In genomic region chr15:95663156-95663831, GRCh38 we compare ENCODE assay signal across 24 cellular contexts.
DNase-seq lines count a peak whose midpoint lies in the region; ATAC-seq and TF ChIP-seq lines count a peak whose summit lies in the region.
"Had no signal": no experiment of that assay in that cellular context is flagged by ENCODE, and none has a peak within 500 bp of the region (broad histone marks: within the 10 kb centered on the region; RNA-seq: fewer than 3 reads in every experiment).

No MANE protein-coding gene starts in this region.

- no peak for TF ChIP-seq RAD21 in IMR-90 (IDR thresholded peaks at IDR 0.05; ENCODE audit: low read length)

- peaks cover 12% of the 10 kb centered on the region for H3K4me1 ChIP-seq in IMR-90 (ENCODE audit: control insufficient read depth, insufficient read depth, low read length)
- H3K4me1 ChIP-seq: A549 had no signal

- 0 out of 2 replicates have a peak overlapping the region, but pooled peaks have one; percentile 29 for H2BK120ac ChIP-seq in IMR-90 (ENCODE audit: low read depth, low read length)

- peak overlapping the region; percentile 30; the same call in 1 of the 2 replicates for H3K14ac ChIP-seq in IMR-90 (replicated peaks; ENCODE audit: low read depth, low read length)

- no peak overlapping the region for H2BK15ac ChIP-seq in IMR-90 (ENCODE audit: low read depth, low read length)

- H2AFZ ChIP-seq in IMR-90 (replicated peaks; ENCODE audit: low read length, poor library complexity), result no peak overlapping the region

- no peak overlapping the region; the same call in 1 of the 2 replicates for H4K5ac ChIP-seq in IMR-90 (ENCODE audit: low read depth, low read length)

- H3K36me3 Mint-ChIP-seq in activated T-cell treated with anti-CD3 and anti-CD28 coated beads, Interleukin-2, amount 50 U/mL, for 24 hours (ENCODE audit: low read depth), result no peaks in the 10 kb centered on the region
- H3K36me3 Mint-ChIP-seq: activated naive CD8-positive, alpha-beta T cell treated with anti-CD3 and anti-CD28 coated beads for 36 hours; brain; CD8-positive, alpha-beta T cell; naive thymus-derived CD8-positive, alpha-beta T cell; stimulated activated naive B cell treated with anti-CD40 and anti-IgM and Interleukin-4, amounts not matched to agents 10 μg/mL and 1 μg/mL and 100 μg/mL, for 72 hours had no signal

- no peak overlapping the region for H2AK9ac ChIP-seq in IMR-90 (replicated peaks; ENCODE audit: low read depth, low read length, poor library complexity)

- H3K4me3 Mint-ChIP-seq in activated T-cell treated with anti-CD3 and anti-CD28 coated beads, Interleukin-2, amount 50 U/mL, for 24 hours, result no peak overlapping the region
- H3K4me3 Mint-ChIP-seq: activated naive CD8-positive, alpha-beta T cell treated with anti-CD3 and anti-CD28 coated beads for 36 hours; brain; CD8-positive, alpha-beta T cell; naive thymus-derived CD8-positive, alpha-beta T cell; stimulated activated naive B cell treated with anti-CD40 and anti-IgM and Interleukin-4, amounts not matched to agents 10 μg/mL and 1 μg/mL and 100 μg/mL, for 72 hours had no signal

- H3K4ac ChIP-seq in IMR-90 (ENCODE audit: low read depth, low read length), result peak overlapping the region; percentile 4; the same call in 1 of the 2 replicates

- dilution Hi-C loops in IMR-90 (cut with HindIII; ENCODE audit: low sequenced_read_pairs, unreplicated experiment), result no loop called here

- intact Hi-C loops in IMR-90 (cut with micrococcal nuclease) (loop anchor here (10.0 kb wide), 1 partner anchor 398 kb away; no protein-coding TSS in a partner anchor), head of caudate nucleus (cut with DNase I) (no loop called here)

- no peak overlapping the region for H2AK5ac ChIP-seq in IMR-90 (ENCODE audit: low read depth, low read length)

- in situ Hi-C loops in IMR-90 (cut with MboI; ENCODE audit: low sequenced_read_pairs), result no loop called here

- H3K9me1 ChIP-seq in IMR-90 (ENCODE audit: insufficient read depth, low read length), result no peaks in the 10 kb centered on the region

- no peaks in the 10 kb centered on the region for H3K27me3 ChIP-seq in IMR-90 (ENCODE audit: control insufficient read depth, insufficient read depth, low read length)

- TF ChIP-seq CTCF in IMR-90 (conservative IDR thresholded peaks at IDR 0.05; ENCODE audit: low read depth, low read length) (no peak), choroid plexus epithelial cell (conservative IDR thresholded peaks at IDR 0.05; ENCODE audit: low read depth, low read length) (no peak)

- BruUV-seq in IMR-90 (replicated peaks; lab: Mats Ljungman, UMichigan), result no TSS peak

- WGBS in IMR-90 (ENCODE audit: extremely low coverage in 2 of 2, insufficient read length in 1 of 2), 2 experiments, result 57% methylated on average over 1 of the region's 4 CpGs; no CpG with 5 or more reads in 1 of the 2 experiments

- POLR2A ChIA-PET in IMR-90 (lab: Charles Lee; ENCODE audit: unreplicated experiment), result no interaction called here

- H3K27ac Mint-ChIP-seq in activated T-cell treated with anti-CD3 and anti-CD28 coated beads, Interleukin-2, amount 50 U/mL, for 24 hours, result no peak overlapping the region
- H3K27ac Mint-ChIP-seq: activated naive CD8-positive, alpha-beta T cell treated with anti-CD3 and anti-CD28 coated beads for 36 hours; activated T-helper 2 cell treated with anti-CD3 and anti-CD28 coated beads, Interferon-gamma antibody, Interleukin-2, Interleukin-4, amounts not matched to agents 10 μg/mL and 5 μg/mL and 100 μg/mL, durations not matched to agents 14 hours and 24 hours and 36 hours; brain; CD8-positive, alpha-beta T cell; naive thymus-derived CD8-positive, alpha-beta T cell; stimulated activated naive B cell treated with anti-CD40 and anti-IgM and Interleukin-4, amounts not matched to agents 10 μg/mL and 1 μg/mL and 100 μg/mL, for 72 hours had no signal

- peak overlapping the region; percentile 16; the same call in 1 of the 2 replicates for H2BK20ac ChIP-seq in IMR-90 (ENCODE audit: low read depth, low read length)

- H4K91ac ChIP-seq in IMR-90 (ENCODE audit: insufficient read depth, low read depth, low read length), result no peak overlapping the region

- peak overlapping the region; percentile 33; the same call in 1 of the 2 replicates for H3K4me2 ChIP-seq in IMR-90 (ENCODE audit: low read depth, low read length)
- H3K4me2 ChIP-seq: A549 had no signal

- no peak overlapping the region for H3K9ac ChIP-seq in IMR-90 (ENCODE audit: low read depth, low read length)

- peak overlapping the region; percentile 77 for H2BK5ac ChIP-seq in IMR-90 (ENCODE audit: low read depth, low read length, poor library complexity, severe bottlenecking)

- H3K9me3 ChIP-seq in IMR-90 (ENCODE audit: control insufficient read depth, insufficient read depth, low read length), result no peaks in the 10 kb centered on the region
- H3K9me3 ChIP-seq: thoracic aorta had no signal

- H3K4me1 Mint-ChIP-seq in activated T-cell treated with anti-CD3 and anti-CD28 coated beads, Interleukin-2, amount 50 U/mL, for 24 hours (ENCODE audit: low read depth), result no peaks in the 10 kb centered on the region
- H3K4me1 Mint-ChIP-seq: activated naive CD8-positive, alpha-beta T cell treated with anti-CD3 and anti-CD28 coated beads for 36 hours; stimulated activated naive B cell treated with anti-CD40 and anti-IgM and Interleukin-4, amounts not matched to agents 10 μg/mL and 1 μg/mL and 100 μg/mL, for 72 hours had no signal

- peaks cover 22% of the 10 kb centered on the region for H3K27me3 Mint-ChIP-seq in activated T-cell treated with anti-CD3 and anti-CD28 coated beads, Interleukin-2, amount 50 U/mL, for 24 hours
- H3K27me3 Mint-ChIP-seq: stimulated activated naive B cell treated with anti-CD40 and anti-IgM and Interleukin-4, amounts not matched to agents 10 μg/mL and 1 μg/mL and 100 μg/mL, for 72 hours had no signal

- 0 out of 4 replicates have a peak overlapping the region, but pooled peaks of 1 of the 2 experiments have one; percentile 4 for H4K8ac ChIP-seq in IMR-90 (ENCODE audit: low read depth in 2 of 2, low read length in 2 of 2)

- ATAC-seq in IMR-90 (ENCODE audit: low read depth), result peak; percentile 92
- ATAC-seq in HG03175 (IDR thresholded peaks at IDR 0.05; ENCODE audit: unreplicated experiment), result no peak
- ATAC-seq: A549; CD8-positive, alpha-beta T cell; naive thymus-derived CD8-positive, alpha-beta T cell; stimulated activated naive B cell treated with anti-CD40 and anti-IgM and Interleukin-4, amounts not matched to agents 10 μg/mL and 1 μg/mL and 100 μg/mL, for 72 hours had no signal

- H4K20me1 ChIP-seq in IMR-90 (ENCODE audit: insufficient read depth, low read length), result no peaks in the 10 kb centered on the region

- no peaks in the 10 kb centered on the region for H3K79me1 ChIP-seq in IMR-90 (ENCODE audit: low read depth in 1 of 2, low read length in 2 of 2)

- peaks cover 2% of the 10 kb centered on the region for H3K9me3 Mint-ChIP-seq in activated T-cell treated with anti-CD3 and anti-CD28 coated beads, Interleukin-2, amount 50 U/mL, for 24 hours
- H3K9me3 Mint-ChIP-seq: activated naive CD8-positive, alpha-beta T cell treated with anti-CD3 and anti-CD28 coated beads for 36 hours; activated T-helper 2 cell treated with anti-CD3 and anti-CD28 coated beads, Interferon-gamma antibody, Interleukin-2, Interleukin-4, amounts not matched to agents 10 μg/mL and 5 μg/mL and 100 μg/mL, durations not matched to agents 14 hours and 24 hours and 36 hours; CD8-positive, alpha-beta T cell had no signal

- no peak overlapping the region for H3K4me3 ChIP-seq in IMR-90 (ENCODE audit: insufficient read depth, low read depth, low read length)
- H3K4me3 ChIP-seq in choroid plexus epithelial cell (ENCODE audit: low read depth, low read length), result no peak overlapping the region
- H3K4me3 ChIP-seq: A549, thoracic aorta had no signal

- peak; percentile 52 for DNase-seq in AG08395 (ENCODE audit: low spot score)
- DNase-seq in IMR-90, result peak; percentile 85
- DNase-seq in choroid plexus epithelial cell (ENCODE audit: low read depth), result peak; percentile 63
- peak; percentile 77 for DNase-seq in iris pigment epithelial cell (ENCODE audit: low read depth)
- DNase-seq in SKM-1 treated with dmso at 0.1 percent for 144 hours (lab: John Stamatoyannopoulos, UW; ENCODE audit: unreplicated experiment), result no peak
- no peak for DNase-seq in activated T-cell treated with anti-CD3 and anti-CD28 coated beads, Interleukin-2, amount 50 U/mL, for 24 hours
- DNase-seq in head of caudate nucleus, result no peak
- DNase-seq: activated CD4-positive, alpha-beta T cell treated with anti-CD3 and anti-CD28 coated beads for 1 hour; activated naive CD8-positive, alpha-beta T cell treated with anti-CD3 and anti-CD28 coated beads for 36 hours; CD8-positive, alpha-beta T cell; cortex of kidney; H7; mesendoderm; naive thymus-derived CD8-positive, alpha-beta T cell; NCI-H1436 treated with DMSO at 0.1 percent for 48 hours; NCI-H2171; NCI-H748 treated with DMSO at 0.1 percent for 48 hours; SHP77; stimulated activated naive B cell treated with anti-CD40 and anti-IgM and Interleukin-4, amounts not matched to agents 10 μg/mL and 1 μg/mL and 100 μg/mL, for 72 hours had no signal

- H3K27ac ChIP-seq in IMR-90 (ENCODE audit: insufficient read depth, low read length), result no peak overlapping the region; the same call in 1 of the 2 replicates
- H3K27ac ChIP-seq: A549, thoracic aorta had no signal

- no peak for TF ChIP-seq POLR2A in IMR-90 (IDR thresholded peaks at IDR 0.05; ENCODE audit: low read depth, low read length)

- H3K23ac ChIP-seq in IMR-90 (ENCODE audit: low read depth, low read length), result peak overlapping the region; percentile 4; the same call in 1 of the 2 replicates

- CTCF ChIA-PET in IMR-90 (lab: Yijun Ruan, JAX), result interaction anchor here (1.1 kb wide), 1 partner anchor 14 kb away, joined by 3 read pairs; no protein-coding TSS in a partner anchor

- no peak overlapping the region for H3K56ac ChIP-seq in IMR-90 (ENCODE audit: extremely low read depth, insufficient read depth, low read length)

- peak overlapping the region; percentile 37; the same call in 1 of the 2 replicates for H3K18ac ChIP-seq in IMR-90 (ENCODE audit: low read depth, low read length)

- no peaks in the 10 kb centered on the region for H3K36me3 ChIP-seq in IMR-90 (ENCODE audit: control insufficient read depth, insufficient read depth, low read length)
- H3K36me3 ChIP-seq: thoracic aorta had no signal

TF ChIP-seq in IMR-90, 13 proteins besides CTCF, POLR2A, EP300 and RAD21:
- TF ChIP-seq BHLHE40 (IDR thresholded peaks at IDR 0.05; ENCODE audit: low read depth, low read length), result no peak
- TF ChIP-seq MXI1 (IDR thresholded peaks at IDR 0.05; ENCODE audit: borderline replicate concordance, low read depth, low read length), result no peak
- TF ChIP-seq, protein P1, sequence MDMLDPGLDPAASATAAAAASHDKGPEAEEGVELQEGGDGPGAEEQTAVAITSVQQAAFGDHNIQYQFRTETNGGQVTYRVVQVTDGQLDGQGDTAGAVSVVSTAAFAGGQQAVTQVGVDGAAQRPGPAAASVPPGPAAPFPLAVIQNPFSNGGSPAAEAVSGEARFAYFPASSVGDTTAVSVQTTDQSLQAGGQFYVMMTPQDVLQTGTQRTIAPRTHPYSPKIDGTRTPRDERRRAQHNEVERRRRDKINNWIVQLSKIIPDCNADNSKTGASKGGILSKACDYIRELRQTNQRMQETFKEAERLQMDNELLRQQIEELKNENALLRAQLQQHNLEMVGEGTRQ (IDR thresholded peaks at IDR 0.05; ENCODE audit: low read depth, low read length), result no peak
- TF ChIP-seq CEBPB (IDR thresholded peaks at IDR 0.05; ENCODE audit: low read depth, low read length), result peak; percentile 83
- TF ChIP-seq FOS (IDR thresholded peaks at IDR 0.05; ENCODE audit: low read depth, low read length), result no peak

Comparison
In these comparisons a context has a peak if more than half of its experiments do, and no peak if none do; other contexts are left out.
1. DNase-seq: peak in AG08395 (single experiment), IMR-90 (single experiment), choroid plexus epithelial cell (single experiment) and iris pigment epithelial cell (single experiment); none in SKM-1 treated with dmso at 0.1 percent for 144 hours (single experiment), activated T-cell treated with anti-CD3 and anti-CD28 coated beads, Interleukin-2, amount 50 U/mL, for 24 hours (single experiment) and head of caudate nucleus (0 of 42).